ENCODE assay signal across 10 cellular contexts in the genomic region with DNA sequence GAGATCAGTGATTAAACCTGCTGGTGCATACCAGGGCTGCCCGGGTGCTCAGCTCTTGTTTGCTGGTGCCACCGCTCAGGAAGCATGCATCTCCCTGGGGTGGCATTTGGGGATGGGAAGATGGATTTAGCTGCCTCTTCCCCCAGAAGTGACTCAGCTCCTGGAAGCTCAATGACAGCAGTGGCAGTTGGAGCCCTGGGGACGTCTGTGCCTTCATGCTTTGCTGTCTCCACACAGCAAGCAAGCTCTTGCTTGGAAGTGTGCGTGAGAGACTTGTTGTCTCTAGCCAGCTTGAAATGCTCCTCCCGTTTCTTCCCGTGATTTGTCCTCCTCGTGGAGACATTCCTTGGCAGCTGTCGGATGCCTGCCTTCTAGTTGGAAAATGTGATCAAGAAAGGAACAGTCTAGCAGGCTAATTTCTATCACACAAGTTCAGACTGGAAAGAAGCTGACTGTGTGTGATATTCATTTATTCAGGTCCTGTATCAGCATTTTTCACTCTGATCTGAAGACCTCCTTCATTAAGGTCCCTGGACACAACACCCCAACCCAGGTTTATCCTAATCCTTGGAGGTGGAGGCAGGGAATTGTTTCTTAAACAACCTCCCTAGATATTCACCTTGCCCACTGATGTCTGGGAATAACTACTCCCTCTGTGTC.
DNase-seq lines count a peak whose midpoint lies in the region; ATAC-seq and TF ChIP-seq lines count a peak whose summit lies in the region.
"Had no signal": no experiment of that assay in that cellular context is flagged by ENCODE, and none has a peak within 500 bp of the region (broad histone marks: within the 10 kb centered on the region; RNA-seq: fewer than 3 reads in every experiment).

No MANE protein-coding gene starts in this region.

- DNase-seq in GM03348 (ENCODE audit: low spot score) (peak; percentile 77), astrocyte of the hippocampus (ENCODE audit: low read depth, low spot score) (peak; percentile 77), right cardiac atrium (peak in 2 of 3 donors; percentile 32 to 62), smooth muscle cell (lab: John Stamatoyannopoulos, UW; ENCODE audit: unreplicated experiment) (no peak), neuronal stem cell (ENCODE audit: low spot score) (no peak), mucosa of gallbladder (ENCODE audit: low spot score) (no peak)
- no peak for DNase-seq in stimulated activated CD4-positive, alpha-beta T cell treated with anti-CD3 and anti-CD28 coated beads, Interleukin-4, amount 100 ng/mL, for 4 hours
- DNase-seq: islet precursor cell, right lobe of liver had no signal

- no peak overlapping the region for H3K23ac ChIP-seq in neuronal stem cell (ENCODE audit: low read depth, low read length, poor library complexity)

- intact Hi-C loops in right cardiac atrium (cut with DNase I): no loop called here

- H4K20me1 ChIP-seq in smooth muscle cell (ENCODE audit: low read depth): peaks cover 4% of the 10 kb centered on the region

- no peak overlapping the region for H4K8ac ChIP-seq in neuronal stem cell (ENCODE audit: low read depth, low read length)

- no peaks in the 10 kb centered on the region for H3F3A ChIP-seq in smooth muscle cell (ENCODE audit: low read depth)

- TF ChIP-seq CTCF in smooth muscle cell (IDR thresholded peaks at IDR 0.05; ENCODE audit: borderline replicate concordance, insufficient read depth, poor library complexity, severe bottlenecking): no peak

- H3K27me3 ChIP-seq in right cardiac atrium (ENCODE audit: control insufficient read depth, insufficient read depth) (no peaks in the 10 kb centered on the region), smooth muscle cell (ENCODE audit: low read depth) (no peaks in the 10 kb centered on the region), neuronal stem cell (ENCODE audit: control insufficient read depth in 3 of 3, insufficient read depth in 3 of 3, low read depth in 1 of 3, low read length in 3 of 3) (no peaks in the 10 kb centered on the region)
- H3K27me3 ChIP-seq: right lobe of liver had no signal

- H3K9me3 ChIP-seq in right cardiac atrium (ENCODE audit: control insufficient read depth, low read length) (no peaks in the 10 kb centered on the region), smooth muscle cell (replicated peaks; ENCODE audit: low read depth) (no peaks in the 10 kb centered on the region), neuronal stem cell (replicated peaks in 1 of 2; ENCODE audit: control insufficient read depth in 2 of 2, insufficient read depth in 1 of 2, low read depth in 1 of 2, low read length in 2 of 2) (no peaks in the 10 kb centered on the region)
- H3K9me3 ChIP-seq: right lobe of liver had no signal

- no peak overlapping the region for H2BK15ac ChIP-seq in neuronal stem cell (ENCODE audit: low read length)

- H3K9ac ChIP-seq in smooth muscle cell (ENCODE audit: low read depth): peak overlapping the region; percentile 39
- H3K9ac ChIP-seq in neuronal stem cell (ENCODE audit: low read depth, low read length, poor library complexity): no peak overlapping the region

- no peak overlapping the region for H2BK12ac ChIP-seq in neuronal stem cell (ENCODE audit: low read length)

- H3K4me1 ChIP-seq in right cardiac atrium (ENCODE audit: control insufficient read depth, insufficient read depth, low read length) (no peaks in the 10 kb centered on the region), smooth muscle cell (ENCODE audit: low read depth) (peaks cover 6% of the 10 kb centered on the region), neuronal stem cell (ENCODE audit: control insufficient read depth in 2 of 2, insufficient read depth in 1 of 2, low read depth in 1 of 2, low read length in 2 of 2) (peaks cover 0 to 7% of the 10 kb centered on the region in 2 donors)
- H3K4me1 ChIP-seq: right lobe of liver had no signal

- H3K4me2 ChIP-seq in smooth muscle cell: peak overlapping the region; percentile 22
- H3K4me2 ChIP-seq in neuronal stem cell (ENCODE audit: insufficient read depth, low read length, poor library complexity, severe bottlenecking): no peak overlapping the region

- H2AFZ ChIP-seq in smooth muscle cell (ENCODE audit: low read depth) (no peak overlapping the region), neuronal stem cell (ENCODE audit: low read length) (no peak overlapping the region)

- H2AK5ac ChIP-seq in neuronal stem cell (ENCODE audit: low read depth, low read length): no peak overlapping the region

- no peak overlapping the region for H3K4me3 ChIP-seq in right cardiac atrium (ENCODE audit: low read length)
- no peak overlapping the region for H3K4me3 ChIP-seq in smooth muscle cell
- no peak overlapping the region for H3K4me3 ChIP-seq in neuronal stem cell (ENCODE audit: low read length in 2 of 2)
- H3K4me3 ChIP-seq: right lobe of liver had no signal

- no peak overlapping the region for H2BK5ac ChIP-seq in neuronal stem cell (ENCODE audit: low read length)

- no peak overlapping the region for H4K91ac ChIP-seq in neuronal stem cell (ENCODE audit: low read depth, low read length, poor library complexity)

- H2BK120ac ChIP-seq in neuronal stem cell (ENCODE audit: low read depth, low read length): no peak overlapping the region

- 28% methylated on average over 8 of the region's 8 CpGs for WGBS in right cardiac atrium
- 29% methylated on average over 8 of the region's 8 CpGs for WGBS in smooth muscle cell (ENCODE audit: low lambda C conversion rate)
- WGBS in neuronal stem cell (ENCODE audit: extremely low coverage in 2 of 2, insufficient read length in 2 of 2, insufficient replicate concordance in 1 of 2), 2 donors: no CpG with 5 or more reads among the region's 8 CpGs

- no peak overlapping the region for H3K27ac ChIP-seq in right cardiac atrium (ENCODE audit: low read length)
- no peak overlapping the region for H3K27ac ChIP-seq in smooth muscle cell (ENCODE audit: low read depth)
- no peak overlapping the region for H3K27ac ChIP-seq in neuronal stem cell (replicated peaks; ENCODE audit: low read length)
- H3K27ac ChIP-seq: right lobe of liver had no signal

- H3K79me1 ChIP-seq in neuronal stem cell (ENCODE audit: low read depth, low read length): no peaks in the 10 kb centered on the region

- no peak overlapping the region for H3K4ac ChIP-seq in neuronal stem cell (ENCODE audit: low read length)

- no peaks in the 10 kb centered on the region for H3K36me3 ChIP-seq in smooth muscle cell (ENCODE audit: low read depth)
- H3K36me3 ChIP-seq in neuronal stem cell (replicated peaks in 1 of 2; ENCODE audit: control insufficient read depth in 2 of 2, insufficient read depth in 2 of 2, low read length in 2 of 2): no peaks in the 10 kb centered on the region
- H3K36me3 ChIP-seq: right lobe of liver had no signal

- H3K79me2 ChIP-seq in smooth muscle cell (ENCODE audit: low read depth): no peaks in the 10 kb centered on the region

- H3K18ac ChIP-seq in neuronal stem cell (ENCODE audit: low read length): no peak overlapping the region

- no peak overlapping the region for H3K14ac ChIP-seq in neuronal stem cell (ENCODE audit: low read length)

- peak; percentile 65 to 69 for ATAC-seq in right cardiac atrium
- no peak for ATAC-seq in HG03097 (IDR thresholded peaks at IDR 0.05; ENCODE audit: low FRiP score, unreplicated experiment)

Comparison
In these comparisons a context has a peak if more than half of its experiments do, and no peak if none do; other contexts are left out.
1. DNase-seq: peak in GM03348 (single experiment), astrocyte of the hippocampus (single experiment) and right cardiac atrium (2 of 3); none in smooth muscle cell (single experiment), neuronal stem cell (single experiment), mucosa of gallbladder (single experiment) and stimulated activated CD4-positive, alpha-beta T cell treated with anti-CD3 and anti-CD28 coated beads, Interleukin-4, amount 100 ng/mL, for 4 hours (0 of 2).